ENCODE assay signal across 8 cellular contexts in the genomic region with DNA sequence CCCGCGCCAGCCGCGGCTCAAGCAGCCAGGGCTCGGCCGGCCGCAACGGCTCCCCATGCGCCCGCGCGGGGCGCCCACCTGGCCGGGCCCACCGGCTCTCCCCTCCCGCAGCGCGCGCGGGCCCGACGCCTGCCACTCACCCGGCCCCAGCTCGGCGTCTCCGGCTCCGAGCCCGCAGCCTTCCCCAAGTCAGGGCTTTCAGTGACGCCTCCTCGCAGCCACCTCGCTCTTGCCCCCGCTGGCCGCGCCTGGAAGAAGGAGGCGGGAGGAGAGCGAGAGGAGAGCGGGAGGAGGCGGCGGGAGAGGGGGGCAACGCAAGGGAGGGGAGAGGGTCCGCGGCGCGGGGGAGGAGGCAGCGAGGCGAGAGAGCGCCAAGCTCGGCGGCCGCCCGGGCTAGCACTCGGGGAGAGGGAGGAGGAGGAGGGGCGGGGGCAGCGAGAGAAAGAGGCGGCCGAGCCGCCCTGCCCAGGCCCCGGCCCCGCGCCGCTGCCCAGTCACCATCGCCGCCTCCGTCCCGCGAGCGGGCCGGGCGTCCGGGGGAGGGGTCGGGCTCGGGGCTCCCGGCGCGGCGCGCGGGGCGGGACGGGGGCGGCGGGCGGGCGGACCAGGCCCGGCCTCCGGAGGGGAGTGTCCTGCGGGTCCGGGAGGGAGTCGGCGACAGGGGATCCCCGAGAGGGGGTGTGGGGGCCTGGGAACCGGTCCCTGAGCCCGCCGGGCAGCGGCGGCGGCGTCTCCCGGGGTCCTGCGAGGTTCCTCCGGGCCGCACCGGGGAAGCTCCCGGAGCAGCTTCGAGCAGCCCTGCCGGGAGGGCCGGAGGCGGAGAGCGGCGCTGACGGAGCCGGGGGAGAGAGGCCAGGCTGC. TPM values are rescaled to one million over a fixed set of nuclear protein-coding genes. Genes with fewer than 3 reads are reported as not detected.
DNase-seq lines count a peak whose midpoint lies in the region; ATAC-seq, FAIRE-seq and TF ChIP-seq lines count a peak whose summit lies in the region.

A gene with protein sequence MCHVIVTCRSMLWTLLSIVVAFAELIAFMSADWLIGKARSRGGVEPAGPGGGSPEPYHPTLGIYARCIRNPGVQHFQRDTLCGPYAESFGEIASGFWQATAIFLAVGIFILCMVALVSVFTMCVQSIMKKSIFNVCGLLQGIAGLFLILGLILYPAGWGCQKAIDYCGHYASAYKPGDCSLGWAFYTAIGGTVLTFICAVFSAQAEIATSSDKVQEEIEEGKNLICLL (minus strand): TSS at position 414 of the 861 bp plus-strand sequence. CDS start 138,559 bp downstream, outside the sequence.

- no peaks in the 10 kb centered on the region for H4K20me1 ChIP-seq in SU-DHL-6 (ENCODE audit: low read depth, low read length)
- H4K20me1 ChIP-seq in keratinocyte (ENCODE audit: control insufficient read depth, extremely low read depth, insufficient read depth, low read length), result no peaks in the 10 kb centered on the region

- peak; percentile 49 for ATAC-seq in GM21360 (IDR thresholded peaks at IDR 0.05; ENCODE audit: unreplicated experiment)

- H3K4me2 ChIP-seq in SU-DHL-6 (ENCODE audit: low read depth, low read length, poor library complexity, severe bottlenecking) (peak within 1 kb of the TSS; percentile 88), keratinocyte (ENCODE audit: control insufficient read depth, extremely low read depth, insufficient read depth, low read depth, low read length) (peak within 1 kb of the TSS; percentile 85)

- H3K4me1 ChIP-seq in keratinocyte (ENCODE audit: control insufficient read depth, extremely low read depth, insufficient read depth, low read length), result peaks cover 20% of the 10 kb centered on the region

- FAIRE-seq in keratinocyte (lab: Jason Lieb, UNC), result no peak

- no peak for TF ChIP-seq CTCF in SU-DHL-6 (IDR thresholded peaks at IDR 0.05; ENCODE audit: insufficient read depth, low read length, poor library complexity, severe bottlenecking)
- no peak for TF ChIP-seq CTCF in choroid plexus epithelial cell (conservative IDR thresholded peaks at IDR 0.05; ENCODE audit: low read depth, low read length)
- no peak for TF ChIP-seq CTCF in keratinocyte (optimal IDR thresholded peaks at IDR 0.05 in 1 of 3, IDR thresholded peaks at IDR 0.05 in 1 of 3, conservative IDR thresholded peaks at IDR 0.05 in 1 of 3; ENCODE audit: extremely low read depth in 1 of 3, insufficient read depth in 2 of 3, low read length in 3 of 3)

- H3F3A ChIP-seq in SU-DHL-6 (ENCODE audit: insufficient read depth), result peaks cover 34% of the 10 kb centered on the region

- peak within 1 kb of the TSS; percentile 65 for H3K27ac ChIP-seq in SU-DHL-6 (ENCODE audit: low read depth, low read length)
- H3K27ac ChIP-seq in keratinocyte (ENCODE audit: control insufficient read depth, insufficient read depth, low read length), result peak within 1 kb of the TSS; percentile 79
- H3K27ac ChIP-seq in skin epidermis, result peak within 1 kb of the TSS; percentile 72 to 96 (median 86)

- H3K9me2 ChIP-seq in SU-DHL-6 (replicated peaks; ENCODE audit: insufficient read depth, low read length), result no peaks in the 10 kb centered on the region

- H2AFZ ChIP-seq in SU-DHL-6 (ENCODE audit: low read depth, low read length, severe bottlenecking), result peak within 1 kb of the TSS; percentile 43
- H2AFZ ChIP-seq in keratinocyte (ENCODE audit: control insufficient read depth, low read length), result peak within 1 kb of the TSS; percentile 72

- dilution Hi-C loops in keratinocyte (cut with MboI; ENCODE audit: extremely low pct_ligation_motif_present, low sequenced_read_pairs), result no loop called here

- H3K9me1 ChIP-seq in keratinocyte (ENCODE audit: control insufficient read depth, extremely low read depth, insufficient read depth, low read length), result peaks cover 4% of the 10 kb centered on the region

- H3K79me2 ChIP-seq in SU-DHL-6 (ENCODE audit: insufficient read depth, low read length) (peaks cover 48% of the 10 kb centered on the region), keratinocyte (ENCODE audit: control insufficient read depth, insufficient read depth, low read length) (peaks cover 24% of the 10 kb centered on the region)

- peak; percentile 75 for DNase-seq in EH (ENCODE audit: low read depth)
- DNase-seq in HT1080 (ENCODE audit: low read depth), result peak; percentile 32
- DNase-seq in choroid plexus epithelial cell (ENCODE audit: low read depth), result peak; percentile 76
- DNase-seq in keratinocyte (ENCODE audit: low read depth, low spot score), result no peak
- no peak for DNase-seq in DMS79 treated with DMSO at 0.1 percent for 48 hours (lab: John Stamatoyannopoulos, UW)

- H3K9me3 ChIP-seq in SU-DHL-6 (ENCODE audit: insufficient read depth, low read length), result no peaks in the 10 kb centered on the region
- H3K9me3 ChIP-seq in keratinocyte (ENCODE audit: control insufficient read depth, low read depth, low read length), result no peaks in the 10 kb centered on the region

- peak within 1 kb of the TSS; percentile 73 for H3K4me3 ChIP-seq in SU-DHL-6 (ENCODE audit: insufficient read depth, low read length, poor library complexity, severe bottlenecking)
- peak within 1 kb of the TSS; percentile 88 for H3K4me3 ChIP-seq in choroid plexus epithelial cell (ENCODE audit: low read depth, low read length)
- H3K4me3 ChIP-seq in keratinocyte (ENCODE audit: control insufficient read depth in 2 of 3, extremely low read depth in 1 of 3, insufficient read depth in 2 of 3, low read depth in 1 of 3, low read length in 3 of 3), result peak within 1 kb of the TSS; percentile 65 to 81 (median 81)
- H3K4me3 ChIP-seq in skin epidermis, result peak within 1 kb of the TSS; percentile 49 to 84 (median 70)

- H3K27me3 ChIP-seq in SU-DHL-6 (ENCODE audit: low read length), result no peaks in the 10 kb centered on the region
- H3K27me3 ChIP-seq in keratinocyte (ENCODE audit: control insufficient read depth, extremely low read depth, insufficient read depth, low read length), result no peaks in the 10 kb centered on the region

- H3K36me3 ChIP-seq in SU-DHL-6 (ENCODE audit: low read length) (peaks cover 3% of the 10 kb centered on the region; the same call in 1 of the 2 replicates), keratinocyte (ENCODE audit: control insufficient read depth in 2 of 2, extremely low read depth in 1 of 2, insufficient read depth in 2 of 2, low read length in 2 of 2) (no peaks in the 10 kb centered on the region)

- peak within 1 kb of the TSS; percentile 75 for H3K9ac ChIP-seq in SU-DHL-6 (ENCODE audit: low read length)
- peak within 1 kb of the TSS; percentile 88 for H3K9ac ChIP-seq in keratinocyte (ENCODE audit: control insufficient read depth, extremely low read depth, insufficient read depth, low read length)

RNA-seq across cellular contexts. Expression of the gene that starts here (rescaled TPM):
- 18.8 and 25.9 TPM in 2 replicates for total RNA-seq in HT1080 (2014; rRNA removed; shearing (Covaris generic))
- 20.3 and 24.0 TPM in 2 replicates for polyA plus RNA-seq in HT1080 (2015; cell fraction: cytosol; rRNA removed)
- 16.6 and 21.6 TPM in 2 replicates for polyA plus RNA-seq in HT1080 (2015; cell fraction: nucleus; rRNA removed)
- 9.6 to 12.3 TPM (median 11.4 TPM) in 3 replicates for polyA plus RNA-seq in keratinocyte
- 23.2 TPM for polyA plus RNA-seq in keratinocyte (2011; ENCODE audit: low read depth)
- 6.4 and 10.4 TPM in 2 replicates for polyA plus RNA-seq in keratinocyte (2011; cell fraction: cytosol; rRNA removed)
- polyA plus RNA-seq in keratinocyte (2011; cell fraction: nucleus; rRNA removed), result 26.5 and 32.0 TPM in 2 replicates
- polyA plus RNA-seq in keratinocyte (2012; ENCODE audit: low replicate concordance), result 15.6 and 17.0 TPM in 2 replicates
- polyA minus RNA-seq in keratinocyte, result 12.9 to 24.7 TPM (median 13.4 TPM) in 3 replicates
- polyA minus RNA-seq in keratinocyte (2011; cell fraction: cytosol; rRNA and poly(A)+ RNA removed), result 13.8 TPM
- 27.1 and 43.7 TPM in 2 replicates for polyA minus RNA-seq in keratinocyte (2011; cell fraction: nucleus; rRNA and poly(A)+ RNA removed)

Comparison
In these comparisons a context has a peak if more than half of its experiments do, and no peak if none do; other contexts are left out.
1. DNase-seq: peak in EH (single experiment), HT1080 (single experiment) and choroid plexus epithelial cell (single experiment); none in keratinocyte (single experiment) and DMS79 treated with DMSO at 0.1 percent for 48 hours (single experiment).
2. Peak in every context shown above with its lines, with median percentiles within 50 percentile points of each other: H3K27ac ChIP-seq and H3K4me3 ChIP-seq.